ENCODE assay signal across 8 cellular contexts in genomic region chr1:29379438-29380073, GRCh38.
DNase-seq lines count a peak whose midpoint lies in the region; ATAC-seq and TF ChIP-seq lines count a peak whose summit lies in the region.

No MANE protein-coding gene starts in this region.

- CTCF ChIA-PET in HCT116 (lab: Charles Lee), result interaction anchor here (1.6 kb wide), 1 partner anchor 732 kb away, joined by 3 read pairs; no protein-coding TSS in a partner anchor

- H3K27ac ChIP-seq in HCT116 (ENCODE audit: low read depth, low read length), result no peak overlapping the region
- no peak overlapping the region for H3K27ac ChIP-seq in RWPE2 (ENCODE audit: poor library complexity, severe bottlenecking)
- H3K27ac ChIP-seq in iPS DF 6.9 (ENCODE audit: low read length), result no peak overlapping the region

- POLR2A ChIA-PET in HCT116 (lab: Charles Lee), result no interaction called here

- peaks cover 14% of the 10 kb centered on the region for H3K27me3 Mint-ChIP-seq in T-helper 2 cell treated with Interferon-gamma antibody and Interleukin-4, amounts not matched to agents 5 μg/mL and 100 μg/mL, for 36 hours (ENCODE audit: low read depth)

- H3K4me3 Mint-ChIP-seq in T-helper 2 cell treated with Interferon-gamma antibody and Interleukin-4, amounts not matched to agents 5 μg/mL and 100 μg/mL, for 36 hours, result no peak overlapping the region

- intact Hi-C loops in HCT116 (cut with micrococcal nuclease), result loop anchor here (1.0 to 10.0 kb wide), 7 partner anchors 145 to 1329 kb away; partner anchors contain the start of genes MECR and PTPRU

- peak; percentile 67 for ATAC-seq in HCT116
- no peak for ATAC-seq in RWPE2 (ENCODE audit: low read depth)
- no peak for ATAC-seq in GM21529 (IDR thresholded peaks at IDR 0.05; ENCODE audit: unreplicated experiment)
- ATAC-seq in GM21360 (IDR thresholded peaks at IDR 0.05; ENCODE audit: unreplicated experiment), result no peak

- RAD21 ChIA-PET in HCT116 (lab: Charles Lee; ENCODE audit: low non-redundant PET in 1 of 2, low total read pairs in 2 of 2, uncharacterized antibody in 2 of 2, unreplicated experiment in 2 of 2), result no interaction called here

- DNase-seq in COR-L47 (lab: John Stamatoyannopoulos, UW) (peak; percentile 45), HCT116 (ENCODE audit: low read depth, low spot score) (peak; percentile 72), RWPE2 (ENCODE audit: low spot score) (no peak), iPS DF 6.9 (ENCODE audit: low read depth, low spot score) (peak; percentile 74), NCI-H1930 (lab: John Stamatoyannopoulos, UW) (no peak)
- DNase-seq in T-helper 2 cell treated with Interferon-gamma antibody and Interleukin-4, amounts not matched to agents 5 μg/mL and 100 μg/mL, for 36 hours (ENCODE audit: low spot score), result no peak

- peak; percentile 96 for TF ChIP-seq RAD21 in HCT116 (IDR thresholded peaks at IDR 0.05; ENCODE audit: low read depth)

- H3K4me3 ChIP-seq in HCT116 (replicated peaks in 1 of 2; ENCODE audit: low read depth in 1 of 2, low read length in 2 of 2) (no peak overlapping the region), RWPE2 (ENCODE audit: severe bottlenecking) (no peak overlapping the region), iPS DF 6.9 (ENCODE audit: low read length) (no peak overlapping the region)

- no peaks in the 10 kb centered on the region for H3K27me3 ChIP-seq in HCT116 (ENCODE audit: insufficient read depth, low read length)
- H3K27me3 ChIP-seq in RWPE2 (ENCODE audit: insufficient read depth, poor library complexity, severe bottlenecking), result no peaks in the 10 kb centered on the region
- H3K27me3 ChIP-seq in iPS DF 6.9 (ENCODE audit: control insufficient read depth, insufficient read depth, low read length), result no peaks in the 10 kb centered on the region

- H3K9me2 ChIP-seq in HCT116 (ENCODE audit: insufficient read depth), result no peaks in the 10 kb centered on the region

- H3K36me3 ChIP-seq in HCT116 (ENCODE audit: control insufficient read depth in 1 of 2, insufficient read depth in 2 of 2, low read length in 2 of 2) (no peaks in the 10 kb centered on the region), RWPE2 (ENCODE audit: low read depth) (no peaks in the 10 kb centered on the region), iPS DF 6.9 (ENCODE audit: control insufficient read depth, insufficient read depth, low read length) (no peaks in the 10 kb centered on the region)

- peaks cover 0 to 5% of the 10 kb centered on the region in 2 experiments; a peak in 1 of 4 replicates for H3K4me1 ChIP-seq in HCT116 (ENCODE audit: control insufficient read depth in 1 of 2, insufficient read depth in 2 of 2, low read length in 2 of 2)
- peaks cover 7% of the 10 kb centered on the region for H3K4me1 ChIP-seq in RWPE2 (ENCODE audit: insufficient read depth, poor library complexity, severe bottlenecking)
- no peaks in the 10 kb centered on the region for H3K4me1 ChIP-seq in iPS DF 6.9 (ENCODE audit: control insufficient read depth, insufficient read depth, low read length)

- H3K4me1 Mint-ChIP-seq in T-helper 2 cell treated with Interferon-gamma antibody and Interleukin-4, amounts not matched to agents 5 μg/mL and 100 μg/mL, for 36 hours (ENCODE audit: low read depth), result no peaks in the 10 kb centered on the region

- H3K9me3 ChIP-seq in HCT116 (ENCODE audit: control insufficient read depth in 1 of 2, insufficient read depth in 1 of 2, low read depth in 1 of 2, low read length in 2 of 2) (peaks cover 4 to 33% of the 10 kb centered on the region in 2 experiments; a peak in 3 of 4 replicates), RWPE2 (ENCODE audit: severe bottlenecking) (peaks cover 12% of the 10 kb centered on the region), iPS DF 6.9 (ENCODE audit: control insufficient read depth, insufficient read depth, low read length) (peaks cover 2% of the 10 kb centered on the region; the same call in 1 of the 2 replicates)

- no peak overlapping the region for H3K4me2 ChIP-seq in HCT116 (ENCODE audit: low read length)

- H2AFZ ChIP-seq in HCT116 (ENCODE audit: low read depth, low read length, poor library complexity, severe bottlenecking), result no peak overlapping the region

- no peak for TF ChIP-seq POLR2A in HCT116 (IDR thresholded peaks at IDR 0.05; ENCODE audit: borderline replicate concordance, extremely low read depth, insufficient read depth, insufficient read length)

- H3K27ac Mint-ChIP-seq in T-helper 2 cell treated with Interferon-gamma antibody and Interleukin-4, amounts not matched to agents 5 μg/mL and 100 μg/mL, for 36 hours, result no peak overlapping the region

- peak; percentile 87 to 99 (median 93) for TF ChIP-seq CTCF in HCT116 (IDR thresholded peaks at IDR 0.05 in 2 of 3, conservative IDR thresholded peaks at IDR 0.05 in 1 of 3; ENCODE audit: borderline replicate concordance in 1 of 3, insufficient read depth in 1 of 3, low read depth in 2 of 3, low read length in 2 of 3)
- peak; percentile 55 for TF ChIP-seq CTCF in RWPE2 (IDR thresholded peaks at IDR 0.05; ENCODE audit: poor library complexity, severe bottlenecking)

- WGBS in iPS DF 6.9 (ENCODE audit: insufficient coverage, insufficient read length), result no CpG with 5 or more reads among the region's 7 CpGs

- H3K9me3 Mint-ChIP-seq in T-helper 2 cell treated with Interferon-gamma antibody and Interleukin-4, amounts not matched to agents 5 μg/mL and 100 μg/mL, for 36 hours, result peaks cover 25% of the 10 kb centered on the region

- no peak overlapping the region for H3K9ac ChIP-seq in HCT116 (ENCODE audit: low read length)

- BruUV-seq in HCT116 (replicated peaks; lab: Mats Ljungman, UMichigan), result no TSS peak

- no peaks in the 10 kb centered on the region for H3K79me2 ChIP-seq in HCT116 (ENCODE audit: insufficient read depth, low read length)

- peaks cover 4% of the 10 kb centered on the region for H3K36me3 Mint-ChIP-seq in T-helper 2 cell treated with Interferon-gamma antibody and Interleukin-4, amounts not matched to agents 5 μg/mL and 100 μg/mL, for 36 hours (ENCODE audit: low read depth)

- H4K20me1 ChIP-seq in HCT116 (ENCODE audit: insufficient read depth), result no peaks in the 10 kb centered on the region

TF ChIP-seq in HCT116, 20 proteins besides CTCF, POLR2A, EP300 and RAD21 (continues in another document):
- no peak for TF ChIP-seq ZNF274 (IDR thresholded peaks at IDR 0.05; ENCODE audit: low read depth, low read length)
- TF ChIP-seq CBX3 (IDR thresholded peaks at IDR 0.05; ENCODE audit: low read depth), result peak; percentile 100
- no peak for TF ChIP-seq ZFX (IDR thresholded peaks at IDR 0.05)
- no peak for TF ChIP-seq YY1 (IDR thresholded peaks at IDR 0.05; ENCODE audit: extremely low read depth, insufficient replicate concordance, low read depth, low read length)
- TF ChIP-seq REST (IDR thresholded peaks at IDR 0.05; ENCODE audit: low read depth), result no peak
- no peak for TF ChIP-seq ZBTB33 (IDR thresholded peaks at IDR 0.05; ENCODE audit: extremely low read depth, insufficient replicate concordance, low read length)
- TF ChIP-seq SP1 (IDR thresholded peaks at IDR 0.05; ENCODE audit: low read depth), result peak; percentile 19; the same call in 1 of the 2 replicates
- no peak for TF ChIP-seq FOSL1 (IDR thresholded peaks at IDR 0.05; ENCODE audit: low read depth)
- no peak for TF ChIP-seq EZH2phosphoT487 (IDR thresholded peaks at IDR 0.05; ENCODE audit: borderline replicate concordance)
- TF ChIP-seq EGR1 (IDR thresholded peaks at IDR 0.05; ENCODE audit: low read depth), result 0 out of 2 replicates have a peak, but pooled peaks have one; percentile 18
- no peak for TF ChIP-seq SIN3A (IDR thresholded peaks at IDR 0.05; ENCODE audit: low read depth)
- TF ChIP-seq TCF7L2 (IDR thresholded peaks at IDR 0.05; ENCODE audit: borderline replicate concordance, extremely low read depth, insufficient read depth, insufficient read length), result no peak
- TF ChIP-seq ATF3 (IDR thresholded peaks at IDR 0.05), result no peak

Comparison
In these comparisons a context has a peak if more than half of its experiments do, and no peak if none do; other contexts are left out.
1. DNase-seq: peak in COR-L47 (single experiment), HCT116 (single experiment) and iPS DF 6.9 (single experiment); none in RWPE2 (single experiment), T-helper 2 cell treated with Interferon-gamma antibody and Interleukin-4, amounts not matched to agents 5 μg/mL and 100 μg/mL, for 36 hours (single experiment) and NCI-H1930 (0 of 2).